In genomic region chr3:145244327-145244726, GRCh38 we compare ENCODE assay signal across 17 cellular contexts.
DNase-seq lines count a peak whose midpoint lies in the region; ATAC-seq, FAIRE-seq and TF ChIP-seq lines count a peak whose summit lies in the region.
"Had no signal": no experiment of that assay in that cellular context is flagged by ENCODE, and none has a peak within 500 bp of the region (broad histone marks: within the 10 kb centered on the region; RNA-seq: fewer than 3 reads in every experiment).

No MANE protein-coding gene starts in this region.

- H3K27me3 ChIP-seq in SK-N-SH (ENCODE audit: insufficient read depth) = no peaks in the 10 kb centered on the region
- H3K27me3 ChIP-seq in astrocyte (ENCODE audit: insufficient read depth, low read length) = peaks cover 11% of the 10 kb centered on the region
- no peaks in the 10 kb centered on the region for H3K27me3 ChIP-seq in neuronal stem cell (ENCODE audit: control insufficient read depth in 3 of 3, insufficient read depth in 3 of 3, low read depth in 1 of 3, low read length in 3 of 3)
- H3K27me3 ChIP-seq: BLaER1 had no signal

- no peaks in the 10 kb centered on the region for H3K4me1 ChIP-seq in SK-N-SH (ENCODE audit: control insufficient read depth in 1 of 2, insufficient read depth in 2 of 2, low read depth in 1 of 2, low read length in 1 of 2)
- peaks cover 5% of the 10 kb centered on the region for H3K4me1 ChIP-seq in astrocyte (ENCODE audit: insufficient read depth, low read length)
- H3K4me1 ChIP-seq in neuronal stem cell (ENCODE audit: control insufficient read depth in 2 of 2, insufficient read depth in 1 of 2, low read depth in 1 of 2, low read length in 2 of 2) = no peaks in the 10 kb centered on the region
- H3K4me1 ChIP-seq: BLaER1, HAP-1 had no signal

- H2BK5ac ChIP-seq in neuronal stem cell (ENCODE audit: low read length) = no peak overlapping the region

- no peak overlapping the region for H2BK15ac ChIP-seq in neuronal stem cell (ENCODE audit: low read length)

- peak overlapping the region; percentile 29 for H3K27ac Mint-ChIP-seq in astrocyte (ENCODE audit: unreplicated experiment)
- H3K27ac Mint-ChIP-seq: CD14-positive monocyte; CD4-positive, alpha-beta memory T cell had no signal

- H3K9ac ChIP-seq in SK-N-SH (no peak overlapping the region), astrocyte (ENCODE audit: low read length) (no peak overlapping the region), neuronal stem cell (ENCODE audit: low read depth, low read length, poor library complexity) (no peak overlapping the region)
- H3K9ac ChIP-seq: BLaER1 had no signal

- POLR2A ChIA-PET in SK-N-SH (lab: Yijun Ruan, JAX) = no interaction called here

- no peak overlapping the region for H3K14ac ChIP-seq in neuronal stem cell (ENCODE audit: low read length)

- H3F3A ChIP-seq in SK-N-SH (replicated peaks; ENCODE audit: insufficient read depth) = no peaks in the 10 kb centered on the region

- H3K27ac ChIP-seq in SK-N-SH (ENCODE audit: low read depth in 2 of 2, low read length in 1 of 2) (no peak overlapping the region), astrocyte (ENCODE audit: low read depth, low read length) (peak overlapping the region; percentile 10), neuronal stem cell (replicated peaks; ENCODE audit: low read length) (no peak overlapping the region)
- H3K27ac ChIP-seq: BLaER1 had no signal

- no peaks in the 10 kb centered on the region for H3K4me1 Mint-ChIP-seq in astrocyte (ENCODE audit: low read depth, unreplicated experiment)
- H3K4me1 Mint-ChIP-seq: CD14-positive monocyte; CD4-positive, alpha-beta memory T cell had no signal

- H4K8ac ChIP-seq in neuronal stem cell (ENCODE audit: low read depth, low read length) = no peak overlapping the region

- no peak for FAIRE-seq in astrocyte (lab: Jason Lieb, UNC)
- FAIRE-seq: HTR-8/SVneo had no signal

- no peaks in the 10 kb centered on the region for H3K9me3 ChIP-seq in SK-N-SH
- H3K9me3 ChIP-seq in astrocyte (ENCODE audit: insufficient read depth, low read depth, low read length) = peaks cover 5% of the 10 kb centered on the region
- peaks cover 0 to 5% of the 10 kb centered on the region in 2 donors for H3K9me3 ChIP-seq in neuronal stem cell (replicated peaks in 1 of 2; ENCODE audit: control insufficient read depth in 2 of 2, insufficient read depth in 1 of 2, low read depth in 1 of 2, low read length in 2 of 2)
- H3K9me3 ChIP-seq: HAP-1 had no signal

- H3K36me3 Mint-ChIP-seq in astrocyte (ENCODE audit: low read depth, unreplicated experiment) = no peaks in the 10 kb centered on the region
- H3K36me3 Mint-ChIP-seq: CD14-positive monocyte had no signal

- H2BK12ac ChIP-seq in neuronal stem cell (ENCODE audit: low read length) = no peak overlapping the region

- CTCF ChIA-PET in SK-N-SH (lab: Yijun Ruan, JAX) = no interaction called here

- no peak for TF ChIP-seq RAD21 in SK-N-SH (IDR thresholded peaks at IDR 0.05; ENCODE audit: low read length)

- H3K79me2 ChIP-seq in SK-N-SH (ENCODE audit: insufficient read depth) (no peaks in the 10 kb centered on the region), astrocyte (ENCODE audit: insufficient read depth, low read length) (no peaks in the 10 kb centered on the region)

- H3K4ac ChIP-seq in neuronal stem cell (ENCODE audit: low read length) = no peak overlapping the region

- no peaks in the 10 kb centered on the region for H3K79me1 ChIP-seq in neuronal stem cell (ENCODE audit: low read depth, low read length)

- no peak overlapping the region for H2BK120ac ChIP-seq in neuronal stem cell (ENCODE audit: low read depth, low read length)

- H4K20me1 ChIP-seq in SK-N-SH (ENCODE audit: insufficient read depth) (no peaks in the 10 kb centered on the region), astrocyte (ENCODE audit: insufficient read depth, low read length) (no peaks in the 10 kb centered on the region)
- H4K20me1 ChIP-seq: BLaER1 had no signal

- DNase-seq in SK-N-SH (no peak), astrocyte (ENCODE audit: low read depth) (no peak), epithelial cell of esophagus (ENCODE audit: low read depth) (peak; percentile 8), neuronal stem cell (ENCODE audit: low spot score) (no peak)
- DNase-seq: 8988T; Calu3; CD4-positive, alpha-beta memory T cell; DMS79 treated with DMSO at 0.1 percent for 48 hours; GF-D8 had no signal

- no peak overlapping the region for H3K23ac ChIP-seq in neuronal stem cell (ENCODE audit: low read depth, low read length, poor library complexity)

- WGBS in SK-N-SH (ENCODE audit: low lambda C conversion rate) = 0% methylated on average over 1 of the region's 1 CpG
- WGBS in neuronal stem cell (ENCODE audit: extremely low coverage in 2 of 2, insufficient read length in 2 of 2, insufficient replicate concordance in 1 of 2), 2 donors = no CpG with 5 or more reads among the region's 1 CpG

- H3K4me3 ChIP-seq in SK-N-SH (ENCODE audit: low read depth in 2 of 2, low read length in 1 of 2) (no peak overlapping the region), astrocyte (ENCODE audit: insufficient read depth, low read depth, low read length) (no peak overlapping the region), epithelial cell of esophagus (ENCODE audit: low read length) (no peak overlapping the region), neuronal stem cell (ENCODE audit: low read length in 2 of 2) (no peak overlapping the region)
- H3K4me3 ChIP-seq: BLaER1, HAP-1 had no signal

- no peak overlapping the region for H3K4me3 Mint-ChIP-seq in astrocyte (ENCODE audit: unreplicated experiment)
- H3K4me3 Mint-ChIP-seq: CD14-positive monocyte; CD4-positive, alpha-beta memory T cell had no signal

- H2AK5ac ChIP-seq in neuronal stem cell (ENCODE audit: low read depth, low read length) = no peak overlapping the region

- TF ChIP-seq CTCF in SK-N-SH (IDR thresholded peaks at IDR 0.05) = no peak
- TF ChIP-seq CTCF in astrocyte (IDR thresholded peaks at IDR 0.05; ENCODE audit: insufficient read depth, low read depth, low read length) = no peak
- TF ChIP-seq CTCF in epithelial cell of esophagus (IDR thresholded peaks at IDR 0.05; ENCODE audit: insufficient read depth, low read depth, low read length, missing control alignments) = no peak

- no peak overlapping the region for H3K4me2 ChIP-seq in SK-N-SH
- H3K4me2 ChIP-seq in astrocyte (ENCODE audit: low read length) = peak overlapping the region; percentile 9
- H3K4me2 ChIP-seq in neuronal stem cell (ENCODE audit: insufficient read depth, low read length, poor library complexity, severe bottlenecking) = no peak overlapping the region
- H3K4me2 ChIP-seq: BLaER1 had no signal

- H2AFZ ChIP-seq in SK-N-SH (ENCODE audit: low read depth) = peak overlapping the region; percentile 46; the same call in 1 of the 2 replicates
- H2AFZ ChIP-seq in astrocyte (ENCODE audit: low read depth, low read length) = no peak overlapping the region
- H2AFZ ChIP-seq in neuronal stem cell (ENCODE audit: low read length) = peak overlapping the region; percentile 72

- no peak overlapping the region for H4K91ac ChIP-seq in neuronal stem cell (ENCODE audit: low read depth, low read length, poor library complexity)

- no peak overlapping the region for H3K18ac ChIP-seq in neuronal stem cell (ENCODE audit: low read length)

- no peaks in the 10 kb centered on the region for H3K27me3 Mint-ChIP-seq in astrocyte (ENCODE audit: low read depth, unreplicated experiment)

- no peaks in the 10 kb centered on the region for H3K9me2 ChIP-seq in SK-N-SH

- ATAC-seq in SK-N-SH treated with all-trans-retinoic acid at 6 μM for 48 hours (no peak), GM18517 (IDR thresholded peaks at IDR 0.05; ENCODE audit: unreplicated experiment) (no peak), HG03571 (IDR thresholded peaks at IDR 0.05; ENCODE audit: unreplicated experiment) (no peak), HG03097 (IDR thresholded peaks at IDR 0.05; ENCODE audit: low FRiP score, unreplicated experiment) (no peak)

- TF ChIP-seq EP300 in SK-N-SH (IDR thresholded peaks at IDR 0.05; ENCODE audit: borderline replicate concordance in 1 of 2, low read depth in 1 of 2, low read length in 1 of 2) = no peak

- H3K36me3 ChIP-seq in SK-N-SH (replicated peaks in 1 of 2; ENCODE audit: control insufficient read depth in 1 of 2, insufficient read depth in 2 of 2, low read length in 1 of 2) (no peaks in the 10 kb centered on the region), astrocyte (ENCODE audit: insufficient read depth, low read length) (no peaks in the 10 kb centered on the region), neuronal stem cell (replicated peaks in 1 of 2; ENCODE audit: control insufficient read depth in 2 of 2, insufficient read depth in 2 of 2, low read length in 2 of 2) (no peaks in the 10 kb centered on the region)
- H3K36me3 ChIP-seq: BLaER1, HAP-1 had no signal

- peaks cover 4% of the 10 kb centered on the region for H3K9me3 Mint-ChIP-seq in astrocyte (ENCODE audit: unreplicated experiment)

TF ChIP-seq in SK-N-SH, 30 proteins besides CTCF, POLR2A, EP300 and RAD21 (continues in another document):
- TF ChIP-seq USF2 (IDR thresholded peaks at IDR 0.05; ENCODE audit: borderline replicate concordance, low read depth, low read length) = no peak
- no peak for TF ChIP-seq CHD2 (IDR thresholded peaks at IDR 0.05; ENCODE audit: low read length, partially characterized antibody)
- no peak for TF ChIP-seq FOXM1 (IDR thresholded peaks at IDR 0.05; ENCODE audit: low read depth)

TF ChIP-seq in SK-N-SH treated with all-trans-retinoic acid at 6 μM for 48 hours, 23 proteins besides CTCF, POLR2A, EP300 and RAD21:
- TF ChIP-seq CSDC2 (CRISPR knock-in tag; IDR thresholded peaks at IDR 0.05) (no peak), ZFP30 (CRISPR knock-in tag; IDR thresholded peaks at IDR 0.05) (no peak), OSR1 (CRISPR knock-in tag; IDR thresholded peaks at IDR 0.05) (no peak), ZNF8 (CRISPR knock-in tag; IDR thresholded peaks at IDR 0.05) (no peak), ISL1 (CRISPR knock-in tag; IDR thresholded peaks at IDR 0.05) (no peak), BACH2 (CRISPR knock-in tag; IDR thresholded peaks at IDR 0.05; ENCODE audit: borderline replicate concordance) (no peak), ZFP3 (CRISPR knock-in tag; IDR thresholded peaks at IDR 0.05) (no peak)
TF ChIP-seq in SK-N-SH treated with all-trans-retinoic acid at 6 μM for 48 hours: peak in this region for 0.
